28 cellular contexts compared by ENCODE assay signal in the genomic region with DNA sequence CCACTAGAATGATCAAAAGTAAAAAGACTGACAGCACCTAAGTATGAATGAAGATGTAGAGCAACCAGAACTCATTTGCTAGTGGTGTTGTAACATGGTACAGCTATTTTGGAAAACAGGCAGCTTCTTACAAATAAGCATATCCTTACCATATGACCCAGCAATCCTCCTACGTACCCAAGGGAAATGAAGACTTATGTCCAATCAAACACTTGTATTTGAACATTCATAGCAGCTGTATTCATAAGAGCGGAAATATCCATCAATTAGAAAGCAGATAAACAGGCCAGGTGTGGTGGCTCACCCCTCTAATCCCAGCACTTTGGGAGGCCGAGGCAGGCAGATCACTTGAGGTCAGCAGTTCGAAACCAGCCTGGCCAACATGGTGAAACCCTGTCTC. TPM values are rescaled to one million over a fixed set of nuclear protein-coding genes. Genes with fewer than 3 reads are reported as not detected.
DNase-seq lines count a peak whose midpoint lies in the region; ATAC-seq and TF ChIP-seq lines count a peak whose summit lies in the region.
"Had no signal": no experiment of that assay in that cellular context is flagged by ENCODE, and none has a peak within 500 bp of the region (broad histone marks: within the 10 kb centered on the region; RNA-seq: fewer than 3 reads in every experiment).

No MANE protein-coding gene starts in this region.

- CTCF ChIA-PET in PC-9 (lab: Charles Lee): interaction anchor here (0.7 to 1.2 kb wide), 2 partner anchors 69 to 86 kb away, joined by 7 to 13 read pairs; no protein-coding TSS in a partner anchor

- BruUV-seq in PC-9 (replicated peaks; lab: Mats Ljungman, UMichigan): no TSS peak

- no peak for ATAC-seq in HG02973 (IDR thresholded peaks at IDR 0.05; ENCODE audit: unreplicated experiment)
- ATAC-seq: activated CD8-positive, alpha-beta T cell treated with anti-CD3 and anti-CD28 coated beads, Interleukin-2, amount 10 ng/mL, durations not matched to agents 7 days and 5 days; gastrocnemius medialis; GM23338 had no signal

- H3K4me1 ChIP-seq in PC-9 (replicated peaks; ENCODE audit: insufficient read depth) (peaks cover 28% of the 10 kb centered on the region), prostate gland (replicated peaks) (peaks cover 19% of the 10 kb centered on the region), esophagus muscularis mucosa (peaks cover 24 to 27% (median 25%) of the 10 kb centered on the region in 4 donors)

- no peaks in the 10 kb centered on the region for H4K20me1 ChIP-seq in PC-9 (ENCODE audit: insufficient read depth)

- peaks cover 15% of the 10 kb centered on the region; the same call in 1 of the 2 replicates for H3F3A ChIP-seq in PC-9 (ENCODE audit: insufficient read depth, low read depth)

- H3K79me2 ChIP-seq in PC-9 (ENCODE audit: low read depth): no peaks in the 10 kb centered on the region

- TF ChIP-seq CTCF in PC-9 (conservative IDR thresholded peaks at IDR 0.05) (no peak), prostate gland (IDR thresholded peaks at IDR 0.05) (no peak), esophagus muscularis mucosa (IDR thresholded peaks at IDR 0.05) (no peak)

- H3K27me3 ChIP-seq in PC-9 (ENCODE audit: insufficient read depth, low read depth) (no peaks in the 10 kb centered on the region), prostate gland (replicated peaks; ENCODE audit: insufficient read depth) (no peaks in the 10 kb centered on the region), esophagus muscularis mucosa (no peaks in the 10 kb centered on the region)
- H3K27me3 ChIP-seq: gastrocnemius medialis, spleen, transverse colon had no signal

- 74% methylated on average over 4 of the region's 4 CpGs for WGBS in prostate gland
- 100% methylated on average over 4 of the region's 4 CpGs for WGBS in esophagus muscularis mucosa

- POLR2A ChIA-PET in PC-9 (lab: Charles Lee; ENCODE audit: unreplicated experiment): interaction anchor here (0.5 kb wide), 1 partner anchor 71 kb away, joined by 3 read pairs; the partner anchor contains the start of gene LUC7L2

- no peaks in the 10 kb centered on the region for H3K9me3 ChIP-seq in PC-9 (ENCODE audit: insufficient read depth, low read depth)
- no peaks in the 10 kb centered on the region for H3K9me3 ChIP-seq in prostate gland
- no peaks in the 10 kb centered on the region for H3K9me3 ChIP-seq in esophagus muscularis mucosa
- H3K9me3 ChIP-seq: gastrocnemius medialis, spleen, transverse colon had no signal

- H3K36me3 ChIP-seq in PC-9 (ENCODE audit: low read depth): no peaks in the 10 kb centered on the region
- H3K36me3 ChIP-seq in prostate gland: no peaks in the 10 kb centered on the region
- H3K36me3 ChIP-seq in esophagus muscularis mucosa: peaks cover 0 to 22% (median 11%) of the 10 kb centered on the region in 4 donors
- H3K36me3 ChIP-seq: gastrocnemius medialis, transverse colon had no signal

- no peaks in the 10 kb centered on the region for H3K9me2 ChIP-seq in PC-9 (ENCODE audit: insufficient read depth)

- no peak for TF ChIP-seq POLR2A in prostate gland (IDR thresholded peaks at IDR 0.05)
- no peak for TF ChIP-seq POLR2A in esophagus muscularis mucosa (IDR thresholded peaks at IDR 0.05; ENCODE audit: low read depth)

- no peak for TF ChIP-seq EP300 in esophagus muscularis mucosa (IDR thresholded peaks at IDR 0.05)

- DNase-seq in DMS79 treated with DMSO at 0.1 percent for 48 hours (lab: John Stamatoyannopoulos, UW): peak; percentile 17
- no peak for DNase-seq in DMS79 (lab: John Stamatoyannopoulos, UW)
- no peak for DNase-seq in PC-9
- DNase-seq in epithelial cell of prostate (ENCODE audit: low read depth, low spot score): no peak
- DNase-seq in prostate gland (ENCODE audit: low spot score): no peak
- DNase-seq in esophagus muscularis mucosa (ENCODE audit: extremely low spot score): no peak
- DNase-seq in activated naive CD4-positive, alpha-beta T cell (lab: John Stamatoyannopoulos, UW): no peak
- DNase-seq: activated B cell treated with CpG ODN at 0.5 μM for 24 hours; activated CD8-positive, alpha-beta T cell treated with anti-CD3 and anti-CD28 coated beads, Interleukin-2, amount 10 ng/mL, durations not matched to agents 7 days and 5 days; activated naive CD4-positive, alpha-beta T cell treated with Interleukin-2 at 50 U/mL for 16 hours; amniotic stem cell; COR-L47; EL; gastrocnemius medialis; NCI-H1092 treated with DMSO at 0.1 percent for 48 hours; NCI-H510A; retina; spleen; stimulated activated CD4-positive, alpha-beta T cell treated with anti-CD3 and anti-CD28 coated beads, Interleukin-4, amount 100 ng/mL, for 1 hour; stimulated activated naive CD4-positive, alpha-beta T cell treated with Interleukin-2 at 50 U/mL for 16 hours; T-helper 9 cell; transverse colon had no signal

- intact Hi-C loops in PC-9 (cut with micrococcal nuclease; ENCODE audit: unreplicated experiment): loop anchor here (5.0 to 10.0 kb wide), 4 partner anchors 42 to 574 kb away; no protein-coding TSS in a partner anchor
- intact Hi-C loops in prostate gland (cut with DNase I): no loop called here
- intact Hi-C loops in esophagus muscularis mucosa (cut with DNase I): no loop called here

- H3K4me3 ChIP-seq in PC-9 (no peak overlapping the region), prostate gland (no peak overlapping the region), esophagus muscularis mucosa (no peak overlapping the region)
- H3K4me3 ChIP-seq: gastrocnemius medialis, GM23338, spleen, transverse colon had no signal

- H3K4me2 ChIP-seq in PC-9: peak overlapping the region; percentile 39; the same call in 1 of the 2 replicates
- H3K4me2 ChIP-seq: GM23338 had no signal

- peak overlapping the region; percentile 48 for H3K27ac ChIP-seq in PC-9
- peak overlapping the region; percentile 80 for H3K27ac ChIP-seq in epithelial cell of prostate
- peak overlapping the region; percentile 83 to 88 for H3K27ac ChIP-seq in prostate gland
- H3K27ac ChIP-seq in esophagus muscularis mucosa (replicated peaks in 1 of 4): no peak overlapping the region
- H3K27ac ChIP-seq: HL-60, spleen, transverse colon had no signal

- H2AFZ ChIP-seq in PC-9: no peak overlapping the region
- H2AFZ ChIP-seq: GM23338 had no signal

RNA-seq across cellular contexts. Expression of gene KLRG2, which starts 53.0 kb away (rescaled TPM):
- total RNA-seq in PC-9 (2021): 0.37 and 0.48 TPM in 2 replicates
- total RNA-seq in prostate gland: 1 to 10 TPM in 1 of 2 donors, under 1 TPM in 1; 0.68 to 1.5 TPM
- under 1 TPM in 2 of 4 donors, not detected in 2; 0.17 to 0.71 TPM for total RNA-seq in esophagus muscularis mucosa
- total RNA-seq: A172; activated B cell treated with CpG ODN at 0.5 μM for 24 hours; activated CD8-positive, alpha-beta T cell treated with anti-CD3 and anti-CD28 coated beads, Interleukin-2, amount 10 ng/mL, durations not matched to agents 7 days and 5 days; cardiac septum; lung microvascular endothelial cell; spleen; transverse colon had no signal

Comparison
In these comparisons a context has a peak if more than half of its experiments do, and no peak if none do; other contexts are left out.
1. H3K27ac ChIP-seq: peak in PC-9 (single experiment), epithelial cell of prostate (single experiment) and prostate gland (2 of 2); none in esophagus muscularis mucosa (0 of 4).